In genomic region chr2:147097747-147098146, GRCh38 we compare ENCODE assay signal across 27 cellular contexts.
"Had no signal": no experiment of that assay in that cellular context is flagged by ENCODE, and none has a peak within 500 bp of the region (broad histone marks: within the 10 kb centered on the region; RNA-seq: fewer than 3 reads in every experiment).

No MANE protein-coding gene starts in this region.

- H3K27me3 Mint-ChIP-seq: dendritic cell treated with granulocyte-macrophage colony-stimulating factor and Interleukin-4, amounts not matched to agents 40 ng/mL and 50 ng/mL, for 4 days; effector memory CD8-positive, alpha-beta T cell had no signal

- H3K36me3 Mint-ChIP-seq: naive B cell had no signal

- H3K27me3 ChIP-seq: esophagus squamous epithelium, gastrocnemius medialis, heart right ventricle, left lung had no signal

- H3K36me3 ChIP-seq: esophagus squamous epithelium, gastrocnemius medialis, heart right ventricle, left lung, lower lobe of right lung had no signal

- H3K4me3 ChIP-seq: esophagus squamous epithelium, gastrocnemius medialis, heart right ventricle, left lung, lower lobe of right lung, mucosa of descending colon had no signal

- H3K9me3 ChIP-seq: esophagus squamous epithelium, gastrocnemius medialis, heart right ventricle, left lung, lower lobe of right lung, mucosa of descending colon had no signal

- H3K27ac ChIP-seq: epithelial cell of prostate, esophagus squamous epithelium, gastrocnemius medialis, heart right ventricle, left lung, lower lobe of right lung had no signal

- H3K4me3 Mint-ChIP-seq: dendritic cell treated with granulocyte-macrophage colony-stimulating factor and Interleukin-4, amounts not matched to agents 40 ng/mL and 50 ng/mL, for 4 days; effector memory CD8-positive, alpha-beta T cell; endodermal cell; mesothelial cell of epicardium; naive B cell had no signal

- DNase-seq: cortex of kidney; effector CD8-positive, alpha-beta T cell; effector memory CD8-positive, alpha-beta T cell; endodermal cell; erythroblast; esophagus squamous epithelium; foreskin fibroblast; foreskin melanocyte; gastrocnemius medialis; glutamatergic neuron; head of caudate nucleus; heart right ventricle; hippocampal formation; left cardiac atrium; left lung; left ventricle myocardium superior; lower lobe of right lung; mesenchymal stem cell; mucosa of descending colon; naive B cell had no signal

- H3K4me1 ChIP-seq: gastrocnemius medialis, heart right ventricle, left lung, lower lobe of right lung had no signal

- H3K4me1 Mint-ChIP-seq: naive B cell had no signal

- H3K27ac Mint-ChIP-seq: dendritic cell treated with granulocyte-macrophage colony-stimulating factor and Interleukin-4, amounts not matched to agents 40 ng/mL and 50 ng/mL, for 4 days; effector memory CD8-positive, alpha-beta T cell; endodermal cell; mesothelial cell of epicardium; naive B cell had no signal

- ATAC-seq: effector memory CD8-positive, alpha-beta T cell; esophagus mucosa; gastrocnemius medialis; heart right ventricle; left cardiac atrium; left lung; left ventricle myocardium superior; lower lobe of right lung; mucosa of descending colon had no signal

- FAIRE-seq: endometrium, islet of Langerhans, keratinocyte had no signal

- H3K9me3 Mint-ChIP-seq: endodermal cell had no signal
